Comparison of ENCODE assay signal across 1 cellular context in genomic region chr10:50572017-50572491, GRCh38.
TF ChIP-seq lines count a peak whose summit lies in the region.

No MANE protein-coding gene starts in this region.

TF ChIP-seq in HepG2, 621 proteins besides CTCF, POLR2A, EP300 and RAD21 (continued from another document and continues in another):
- 0 out of 2 replicates have a peak, but pooled peaks have one; percentile 26 for TF ChIP-seq RERE (CRISPR knock-in tag; IDR thresholded peaks at IDR 0.05; ENCODE audit: low read depth)
- TF ChIP-seq ZNF652 (CRISPR knock-in tag; IDR thresholded peaks at IDR 0.05; ENCODE audit: borderline replicate concordance, low read depth), result no peak
- TF ChIP-seq KDM4B (CRISPR knock-in tag; IDR thresholded peaks at IDR 0.05), result peak; percentile 90; the same call in 1 of the 2 replicates
- peak; percentile 56; the same call in 1 of the 2 replicates for TF ChIP-seq SMARCC2 (IDR thresholded peaks at IDR 0.05)
- TF ChIP-seq FOSL2 (CRISPR knock-in tag; IDR thresholded peaks at IDR 0.05), result peak; percentile 82
- TF ChIP-seq IKZF5 (CRISPR knock-in tag; IDR thresholded peaks at IDR 0.05), result peak; percentile 95; the same call in 1 of the 2 replicates
- no peak for TF ChIP-seq GRHL1 (CRISPR knock-in tag; conservative IDR thresholded peaks at IDR 0.05)
- peak; percentile 87 for TF ChIP-seq HMG20A (CRISPR knock-in tag; IDR thresholded peaks at IDR 0.05; ENCODE audit: borderline replicate concordance)
- TF ChIP-seq ATF7 (IDR thresholded peaks at IDR 0.05), result peak; percentile 61
- TF ChIP-seq ATF7 (CRISPR knock-in tag; IDR thresholded peaks at IDR 0.05), result peak; percentile 71; the same call in 1 of the 2 replicates
- TF ChIP-seq KAT8 (CRISPR knock-in tag; IDR thresholded peaks at IDR 0.05), result peak; percentile 78; the same call in 1 of the 2 replicates
- TF ChIP-seq MYNN (CRISPR knock-in tag; IDR thresholded peaks at IDR 0.05; ENCODE audit: low read depth), result no peak
- no peak for TF ChIP-seq BCL3 (CRISPR knock-in tag; IDR thresholded peaks at IDR 0.05)
- peak; percentile 87 for TF ChIP-seq ELF3 (CRISPR knock-in tag; IDR thresholded peaks at IDR 0.05)
- TF ChIP-seq TCF7 (IDR thresholded peaks at IDR 0.05; ENCODE audit: low read depth), result peak; percentile 59
- peak; percentile 81; the same call in 1 of the 2 replicates for TF ChIP-seq ZNF12 (CRISPR knock-in tag; IDR thresholded peaks at IDR 0.05)
- TF ChIP-seq HNF1A (IDR thresholded peaks at IDR 0.05; ENCODE audit: low read depth), result peak; percentile 48; the same call in 1 of the 2 replicates
- TF ChIP-seq HNF1A (CRISPR knock-in tag; IDR thresholded peaks at IDR 0.05; ENCODE audit: borderline replicate concordance), result no peak
- TF ChIP-seq LCORL (IDR thresholded peaks at IDR 0.05), result peak; percentile 23; the same call in 1 of the 2 replicates
- peak; percentile 79 for TF ChIP-seq LCORL (CRISPR knock-in tag; IDR thresholded peaks at IDR 0.05)
- TF ChIP-seq ZNF362 (CRISPR knock-in tag; IDR thresholded peaks at IDR 0.05; ENCODE audit: borderline replicate concordance), result peak; percentile 28; the same call in 1 of the 2 replicates
- TF ChIP-seq MZF1 (CRISPR knock-in tag; IDR thresholded peaks at IDR 0.05; ENCODE audit: borderline replicate concordance), result no peak
- peak; percentile 98 for TF ChIP-seq ARID5B (CRISPR knock-in tag; IDR thresholded peaks at IDR 0.05)
- TF ChIP-seq RNF219 (CRISPR knock-in tag; IDR thresholded peaks at IDR 0.05), result 0 out of 2 replicates have a peak, but pooled peaks have one; percentile 42
- TF ChIP-seq THRA (CRISPR knock-in tag; IDR thresholded peaks at IDR 0.05; ENCODE audit: borderline replicate concordance), result peak; percentile 84
- TF ChIP-seq RCOR2 (CRISPR knock-in tag; IDR thresholded peaks at IDR 0.05), result peak; percentile 83
- TF ChIP-seq AGO1 (IDR thresholded peaks at IDR 0.05; ENCODE audit: low read depth, low read length, poor library complexity, severe bottlenecking), result no peak
